In genomic region chr4:146243141-146243882, GRCh38 we compare ENCODE assay signal across 8 cellular contexts. TPM values are rescaled to one million over a fixed set of nuclear protein-coding genes. Genes with fewer than 3 reads are reported as not detected.
DNase-seq lines count a peak whose midpoint lies in the region; ATAC-seq and TF ChIP-seq lines count a peak whose summit lies in the region.

No MANE protein-coding gene starts in this region.

- DNase-seq in Ammon's horn (ENCODE audit: low spot score) (peak; percentile 30), dermis microvascular lymphatic vessel endothelial cell (ENCODE audit: low read depth in 2 of 2) (peak; percentile 42 to 66), gastrocnemius medialis (no peak), NCI-H187 treated with DMSO at 0.1 percent for 48 hours (lab: John Stamatoyannopoulos, UW) (no peak), sciatic nerve (ENCODE audit: low spot score) (no peak)
- peak; percentile 90 for DNase-seq in activated CD4-positive, alpha-beta T cell treated with anti-CD3 and anti-CD28 coated beads for 36 hours

- ATAC-seq in GM19395 (IDR thresholded peaks at IDR 0.05; ENCODE audit: unreplicated experiment) (peak; percentile 77), HG03460 (IDR thresholded peaks at IDR 0.05; ENCODE audit: unreplicated experiment) (peak; percentile 78), gastrocnemius medialis (no peak), sciatic nerve (no peak)
- peak; percentile 79 for ATAC-seq in activated CD4-positive, alpha-beta T cell treated with anti-CD3 and anti-CD28 coated beads for 36 hours

- POLR2A ChIA-PET in activated CD4-positive, alpha-beta T cell treated with anti-CD3 and anti-CD28 coated beads for 36 hours (lab: Charles Lee) = no interaction called here

- in situ Hi-C loops in gastrocnemius medialis (cut with MboI; ENCODE audit: low sequenced_read_pairs in 4 of 4) = no loop called here

- TF ChIP-seq CTCF in gastrocnemius medialis (IDR thresholded peaks at IDR 0.05 in 4 of 5, conservative IDR thresholded peaks at IDR 0.05 in 1 of 5) = peak in 2 of 5 experiments; percentile 24 to 39

- peaks cover 15 to 24% of the 10 kb centered on the region in 2 donors for H3K4me1 ChIP-seq in gastrocnemius medialis

- H3K27ac ChIP-seq in gastrocnemius medialis = peak overlapping the region; percentile 58 to 80 (median 72)

- H3K4me1 Mint-ChIP-seq in activated CD4-positive, alpha-beta T cell treated with anti-CD3 and anti-CD28 coated beads for 36 hours = peaks cover 41% of the 10 kb centered on the region

- H3K27me3 Mint-ChIP-seq in activated CD4-positive, alpha-beta T cell treated with anti-CD3 and anti-CD28 coated beads for 36 hours = no peaks in the 10 kb centered on the region

- intact Hi-C loops in activated CD4-positive, alpha-beta T cell treated with anti-CD3 and anti-CD28 coated beads for 36 hours (cut with DNase I, micrococcal nuclease) = loop anchor here (1.0 to 2.0 kb wide), 9 partner anchors 67 to 702 kb away; partner anchors contain the start of genes LSM6 (in 1 of the 2), MMAA (in 1 of the 2) and TTC29 (in 1 of the 2)
- intact Hi-C loops in gastrocnemius medialis (cut with DNase I; ENCODE audit: low total_unique reads) (no loop called here), sciatic nerve (cut with DNase I) (no loop called here)

- peak overlapping the region; percentile 85 for H3K27ac Mint-ChIP-seq in activated CD4-positive, alpha-beta T cell treated with anti-CD3 and anti-CD28 coated beads for 36 hours

- H3K36me3 ChIP-seq in gastrocnemius medialis = no peaks in the 10 kb centered on the region

- CTCF ChIA-PET in activated CD4-positive, alpha-beta T cell treated with anti-CD3 and anti-CD28 coated beads for 36 hours (lab: Charles Lee) = interaction anchor here (0.6 to 1.6 kb wide), 5 partner anchors 9 to 550 kb away, joined by 3 to 5 read pairs (median 3); no protein-coding TSS in a partner anchor

- no peak overlapping the region for H3K4me3 ChIP-seq in gastrocnemius medialis

- H3K9me3 ChIP-seq in gastrocnemius medialis = no peaks in the 10 kb centered on the region

- H3K36me3 Mint-ChIP-seq in activated CD4-positive, alpha-beta T cell treated with anti-CD3 and anti-CD28 coated beads for 36 hours (ENCODE audit: low read depth) = no peaks in the 10 kb centered on the region

- TF ChIP-seq POLR2A in gastrocnemius medialis (IDR thresholded peaks at IDR 0.05) = no peak

- peak overlapping the region; percentile 66 for H3K4me3 Mint-ChIP-seq in activated CD4-positive, alpha-beta T cell treated with anti-CD3 and anti-CD28 coated beads for 36 hours

- no peaks in the 10 kb centered on the region for H3K9me3 Mint-ChIP-seq in activated CD4-positive, alpha-beta T cell treated with anti-CD3 and anti-CD28 coated beads for 36 hours (ENCODE audit: low read depth)

- no peaks in the 10 kb centered on the region for H3K27me3 ChIP-seq in gastrocnemius medialis

RNA-seq across cellular contexts. Expression of gene REELD1, which starts 29.0 kb away (rescaled TPM):
- total RNA-seq in activated CD4-positive, alpha-beta T cell treated with anti-CD3 and anti-CD28 coated beads for 36 hours = under 1 TPM; 0.09 to 0.16 TPM
- total RNA-seq in dermis microvascular lymphatic vessel endothelial cell (not detected in 2 replicates), gastrocnemius medialis (under 1 TPM in 1 of 4 donors, not detected in 3; 0.97 TPM), sciatic nerve (0.62 TPM)

Comparison
In these comparisons a context has a peak if more than half of its experiments do, and no peak if none do; other contexts are left out.
1. DNase-seq: peak in Ammon's horn (single experiment), activated CD4-positive, alpha-beta T cell treated with anti-CD3 and anti-CD28 coated beads for 36 hours (single experiment) and dermis microvascular lymphatic vessel endothelial cell (2 of 2); none in gastrocnemius medialis (0 of 2), NCI-H187 treated with DMSO at 0.1 percent for 48 hours (single experiment) and sciatic nerve (single experiment).
2. ATAC-seq: peak in GM19395 (single experiment), HG03460 (single experiment) and activated CD4-positive, alpha-beta T cell treated with anti-CD3 and anti-CD28 coated beads for 36 hours (single experiment); none in gastrocnemius medialis (0 of 2) and sciatic nerve (single experiment).
3. intact Hi-C loops: an anchor here in activated CD4-positive, alpha-beta T cell treated with anti-CD3 and anti-CD28 coated beads for 36 hours (1.0 to 2.0 kb wide); none called in gastrocnemius medialis and sciatic nerve.